In the genomic region with DNA sequence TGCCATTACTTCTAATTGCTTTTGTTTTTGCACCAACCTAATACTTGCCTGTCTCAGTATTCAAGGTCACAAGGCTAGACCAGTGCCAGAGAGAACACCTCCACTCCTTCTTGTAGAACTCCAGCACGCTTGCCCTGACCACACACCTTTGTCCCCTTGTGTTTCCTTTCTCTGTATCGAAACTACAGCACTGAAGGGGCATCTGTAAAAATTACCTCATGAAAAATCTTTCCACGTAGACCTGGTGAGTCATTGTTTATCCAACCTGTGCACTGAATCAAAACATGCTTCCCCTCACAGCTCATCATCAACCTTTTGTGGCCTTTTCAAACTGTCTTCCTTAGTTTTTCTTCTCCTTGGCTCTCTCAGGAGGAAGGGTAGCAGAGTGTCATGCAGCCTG, we compare ENCODE assay signal across 16 cellular contexts.
DNase-seq lines count a peak whose midpoint lies in the region; ATAC-seq and TF ChIP-seq lines count a peak whose summit lies in the region.
"Had no signal": no experiment of that assay in that cellular context is flagged by ENCODE, and none has a peak within 500 bp of the region (broad histone marks: within the 10 kb centered on the region; RNA-seq: fewer than 3 reads in every experiment).

No MANE protein-coding gene starts in this region.

- H3K79me2 ChIP-seq in PC-9 (ENCODE audit: low read depth): no peaks in the 10 kb centered on the region

- peaks cover 14% of the 10 kb centered on the region for H3K36me3 Mint-ChIP-seq in Calu3 (ENCODE audit: insufficient read depth, unreplicated experiment)
- H3K36me3 Mint-ChIP-seq: naive thymus-derived CD4-positive, alpha-beta T cell had no signal

- peaks cover 46% of the 10 kb centered on the region for H3K4me1 ChIP-seq in PC-9 (replicated peaks; ENCODE audit: insufficient read depth)
- H3K4me1 ChIP-seq: upper lobe of right lung had no signal

- H3K9me2 ChIP-seq in PC-9 (ENCODE audit: insufficient read depth): no peaks in the 10 kb centered on the region

- H3K36me3 ChIP-seq in PC-9 (ENCODE audit: low read depth): no peaks in the 10 kb centered on the region
- H3K36me3 ChIP-seq: upper lobe of right lung had no signal

- no peaks in the 10 kb centered on the region for H4K20me1 ChIP-seq in PC-9 (ENCODE audit: insufficient read depth)

- CTCF ChIA-PET in Calu3 (lab: Charles Lee): interaction anchor here (0.5 kb wide), 1 partner anchor 88 kb away, joined by 3 read pairs; no protein-coding TSS in a partner anchor
- CTCF ChIA-PET in PC-9 (lab: Charles Lee): no interaction called here

- H3K9me3 ChIP-seq in PC-9 (ENCODE audit: insufficient read depth, low read depth): no peaks in the 10 kb centered on the region
- H3K9me3 ChIP-seq: upper lobe of right lung had no signal

- POLR2A ChIA-PET in PC-9 (lab: Charles Lee; ENCODE audit: unreplicated experiment): interaction anchor here (0.5 to 1.0 kb wide), 2 partner anchors 79 to 289 kb away, joined by 4 to 7 read pairs; no protein-coding TSS in a partner anchor

- peaks cover 35% of the 10 kb centered on the region for H3K4me1 Mint-ChIP-seq in Calu3 (ENCODE audit: low read depth, unreplicated experiment)
- H3K4me1 Mint-ChIP-seq: H9; naive thymus-derived CD4-positive, alpha-beta T cell had no signal

- intact Hi-C loops in Calu3 (cut with micrococcal nuclease; ENCODE audit: unreplicated experiment): no loop called here
- intact Hi-C loops in PC-9 (cut with micrococcal nuclease; ENCODE audit: unreplicated experiment): loop anchor here (1.0 to 10.0 kb wide), 5 partner anchors 14 to 493 kb away; partner anchors contain the start of genes NKIRAS1 and RPL15
- intact Hi-C loops in Right ventricle myocardium superior (cut with DNase I): loop anchor here (5.0 kb wide), 1 partner anchor 238 kb away; no protein-coding TSS in a partner anchor

- ATAC-seq in GM21717 (IDR thresholded peaks at IDR 0.05; ENCODE audit: unreplicated experiment) (peak; percentile 45), Right ventricle myocardium superior (ENCODE audit: poor library complexity) (no peak)
- ATAC-seq: naive thymus-derived CD4-positive, alpha-beta T cell; upper lobe of right lung had no signal

- peaks cover 14% of the 10 kb centered on the region for H3F3A ChIP-seq in PC-9 (ENCODE audit: insufficient read depth, low read depth)

- H3K4me3 ChIP-seq in PC-9: no peak overlapping the region
- H3K4me3 ChIP-seq: upper lobe of right lung had no signal

- peak overlapping the region; percentile 73 for H3K27ac ChIP-seq in PC-9
- H3K27ac ChIP-seq: upper lobe of right lung had no signal

- no peak overlapping the region for H3K4me3 Mint-ChIP-seq in Calu3 (ENCODE audit: low read depth, unreplicated experiment)
- H3K4me3 Mint-ChIP-seq: B cell; H9; naive thymus-derived CD4-positive, alpha-beta T cell had no signal

- H3K4me2 ChIP-seq in PC-9: peak overlapping the region; percentile 48

- BruUV-seq in Calu3 (replicated peaks; lab: Mats Ljungman, UMichigan): no TSS peak
- BruUV-seq in PC-9 (replicated peaks; lab: Mats Ljungman, UMichigan): no TSS peak

- H2AFZ ChIP-seq in PC-9: no peak overlapping the region

- DNase-seq in Calu3 (peak; percentile 3), PC-9 (peak; percentile 28 to 84), iris pigment epithelial cell (ENCODE audit: low read depth) (peak; percentile 56), COLO829 (ENCODE audit: low spot score) (no peak), D341Med (ENCODE audit: low spot score) (no peak), NCI-H2196 (lab: John Stamatoyannopoulos, UW; ENCODE audit: unreplicated experiment) (no peak), Right ventricle myocardium superior (no peak)
- DNase-seq: activated effector memory CD4-positive, alpha-beta T cell treated with anti-CD3 and anti-CD28 coated beads, Interleukin-2, amount 50 U/mL, for 16 hours; H9; naive thymus-derived CD4-positive, alpha-beta T cell; NCI-H1105; stimulated activated CD8-positive, alpha-beta memory T cell treated with anti-CD3 and anti-CD28 coated beads, Interleukin-4, amount 100 ng/mL, for 48 hours; T-helper 9 cell; upper lobe of right lung had no signal

- H3K27me3 Mint-ChIP-seq in Calu3 (ENCODE audit: unreplicated experiment): no peaks in the 10 kb centered on the region

- H3K9me3 Mint-ChIP-seq in Calu3 (ENCODE audit: low read depth, unreplicated experiment): no peaks in the 10 kb centered on the region
- H3K9me3 Mint-ChIP-seq: H9; naive thymus-derived CD4-positive, alpha-beta T cell had no signal

- H3K27ac Mint-ChIP-seq in Calu3 (ENCODE audit: unreplicated experiment): peak overlapping the region; percentile 55
- H3K27ac Mint-ChIP-seq: B cell; naive thymus-derived CD4-positive, alpha-beta T cell had no signal

- TF ChIP-seq CTCF in Calu3 (IDR thresholded peaks at IDR 0.05; ENCODE audit: unreplicated experiment) (no peak), PC-9 (conservative IDR thresholded peaks at IDR 0.05) (no peak)

- no peaks in the 10 kb centered on the region for H3K27me3 ChIP-seq in PC-9 (ENCODE audit: insufficient read depth, low read depth)
- H3K27me3 ChIP-seq: upper lobe of right lung had no signal

Comparison
In these comparisons a context has a peak if more than half of its experiments do, and no peak if none do; other contexts are left out.
1. DNase-seq: peak in Calu3 (single experiment), PC-9 (2 of 2) and iris pigment epithelial cell (single experiment); none in COLO829 (single experiment), D341Med (single experiment), NCI-H2196 (single experiment) and Right ventricle myocardium superior (single experiment).